Comparison of ENCODE assay signal across 11 cellular contexts in the genomic region with DNA sequence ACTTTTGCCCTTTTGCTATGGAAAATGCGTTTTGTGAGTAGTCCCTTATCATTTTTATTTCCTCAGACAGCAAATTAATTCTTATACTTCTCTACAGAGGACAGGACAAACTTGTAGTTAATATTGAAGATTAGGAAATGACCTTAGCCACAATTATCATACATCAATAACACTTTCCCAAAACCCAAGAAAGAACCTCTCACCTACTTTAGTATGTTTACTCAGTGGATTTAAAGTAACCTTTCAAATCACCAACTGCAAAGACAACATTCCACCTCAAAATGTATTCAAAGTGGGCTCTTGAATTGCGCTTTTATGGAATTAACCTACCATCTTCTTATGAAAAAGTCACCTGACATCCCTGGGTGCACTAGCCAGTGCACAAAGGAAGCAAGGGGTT.
"Had no signal": no experiment of that assay in that cellular context is flagged by ENCODE, and none has a peak within 500 bp of the region (broad histone marks: within the 10 kb centered on the region; RNA-seq: fewer than 3 reads in every experiment).

No MANE protein-coding gene starts in this region.

- H3K36me3 ChIP-seq: HAP-1 had no signal

- H3K4me3 ChIP-seq: GM23248, GM23338, HAP-1 had no signal

- H3K27ac ChIP-seq: GM23248 had no signal

- H3K4me2 ChIP-seq: GM23338 had no signal

- DNase-seq: GM23248, GOT3, H7, H9, HCEC 1CT, HFFc6 had no signal

- ATAC-seq: GM23338, HCT116 had no signal

- FAIRE-seq: H1, H54 had no signal

- H3K9me3 ChIP-seq: HAP-1 had no signal

- H3K9ac ChIP-seq: GM23248 had no signal

- H2AFZ ChIP-seq: GM23248, GM23338 had no signal
